ENCODE assay signal across 1 cellular context in the genomic region with DNA sequence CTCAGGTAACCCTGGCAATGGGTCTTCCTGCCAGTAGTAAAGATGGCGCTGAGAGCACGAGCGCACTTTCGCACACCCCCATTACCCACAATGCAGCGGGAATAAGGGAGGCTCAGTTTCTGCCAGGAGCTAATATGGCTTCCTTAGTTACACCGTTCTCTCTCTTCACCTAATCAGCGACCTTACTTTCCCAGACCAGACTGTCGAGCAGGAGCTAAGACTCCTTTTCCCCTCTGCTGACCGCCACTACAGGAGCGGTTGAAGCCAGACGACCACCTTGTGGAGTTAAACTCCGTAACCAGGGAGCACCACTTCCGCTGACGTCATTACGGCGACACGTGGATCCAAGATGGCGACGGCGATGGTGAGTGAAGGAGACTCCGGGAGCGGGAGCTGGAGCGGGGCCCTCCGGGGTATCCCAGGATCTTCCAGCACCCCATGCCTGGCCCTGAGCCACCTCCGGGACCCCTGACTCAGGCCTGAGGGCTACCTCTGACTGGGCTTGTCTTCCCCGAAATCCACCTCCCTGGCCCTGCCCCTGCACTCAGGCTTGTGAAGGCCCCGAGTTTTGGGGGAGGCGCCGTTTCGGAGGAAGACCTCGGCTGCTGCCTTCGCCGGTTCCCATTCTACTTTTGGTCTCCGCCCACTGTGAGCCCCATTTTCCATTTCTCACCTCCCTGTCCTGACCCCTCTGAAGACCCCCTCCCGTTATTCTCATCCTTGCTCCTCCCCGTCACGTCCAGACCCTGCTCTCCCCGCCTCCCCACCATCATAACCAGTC.
A peak's percentile ranks its signal among the peaks of the same experiment; 100 is the strongest.
TF ChIP-seq lines count a peak whose summit lies in the region.

A gene with protein sequence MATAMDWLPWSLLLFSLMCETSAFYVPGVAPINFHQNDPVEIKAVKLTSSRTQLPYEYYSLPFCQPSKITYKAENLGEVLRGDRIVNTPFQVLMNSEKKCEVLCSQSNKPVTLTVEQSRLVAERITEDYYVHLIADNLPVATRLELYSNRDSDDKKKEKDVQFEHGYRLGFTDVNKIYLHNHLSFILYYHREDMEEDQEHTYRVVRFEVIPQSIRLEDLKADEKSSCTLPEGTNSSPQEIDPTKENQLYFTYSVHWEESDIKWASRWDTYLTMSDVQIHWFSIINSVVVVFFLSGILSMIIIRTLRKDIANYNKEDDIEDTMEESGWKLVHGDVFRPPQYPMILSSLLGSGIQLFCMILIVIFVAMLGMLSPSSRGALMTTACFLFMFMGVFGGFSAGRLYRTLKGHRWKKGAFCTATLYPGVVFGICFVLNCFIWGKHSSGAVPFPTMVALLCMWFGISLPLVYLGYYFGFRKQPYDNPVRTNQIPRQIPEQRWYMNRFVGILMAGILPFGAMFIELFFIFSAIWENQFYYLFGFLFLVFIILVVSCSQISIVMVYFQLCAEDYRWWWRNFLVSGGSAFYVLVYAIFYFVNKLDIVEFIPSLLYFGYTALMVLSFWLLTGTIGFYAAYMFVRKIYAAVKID (plus strand): TSS at position 323 of the 781 bp plus-strand sequence. CDS start 27 bp downstream, at position 350.

TF ChIP-seq in HepG2, 621 proteins besides CTCF, POLR2A, EP300 and RAD21 (continued from another document):
- TF ChIP-seq, protein P1, sequence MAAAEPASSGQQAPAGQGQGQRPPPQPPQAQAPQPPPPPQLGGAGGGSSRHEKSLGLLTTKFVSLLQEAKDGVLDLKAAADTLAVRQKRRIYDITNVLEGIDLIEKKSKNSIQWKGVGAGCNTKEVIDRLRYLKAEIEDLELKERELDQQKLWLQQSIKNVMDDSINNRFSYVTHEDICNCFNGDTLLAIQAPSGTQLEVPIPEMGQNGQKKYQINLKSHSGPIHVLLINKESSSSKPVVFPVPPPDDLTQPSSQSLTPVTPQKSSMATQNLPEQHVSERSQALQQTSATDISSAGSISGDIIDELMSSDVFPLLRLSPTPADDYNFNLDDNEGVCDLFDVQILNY (CRISPR knock-in tag; conservative IDR thresholded peaks at IDR 0.05), result peak; percentile 57; the same call in 1 of the 2 replicates
- TF ChIP-seq ZFP82 (CRISPR knock-in tag; IDR thresholded peaks at IDR 0.05; ENCODE audit: borderline replicate concordance) (peak; percentile 98), IKZF4 (CRISPR knock-in tag; IDR thresholded peaks at IDR 0.05; ENCODE audit: borderline replicate concordance, low read depth, not compliant biosample characterization) (peak; percentile 55), ZNF556 (CRISPR knock-in tag; IDR thresholded peaks at IDR 0.05; ENCODE audit: borderline replicate concordance) (peak; percentile 99), AHR (CRISPR knock-in tag; IDR thresholded peaks at IDR 0.05) (peak; percentile 94; the same call in 1 of the 2 replicates)
TF ChIP-seq in HepG2: peak in this region for 464.
